Comparison of ENCODE assay signal across 9 cellular contexts in the genomic region with DNA sequence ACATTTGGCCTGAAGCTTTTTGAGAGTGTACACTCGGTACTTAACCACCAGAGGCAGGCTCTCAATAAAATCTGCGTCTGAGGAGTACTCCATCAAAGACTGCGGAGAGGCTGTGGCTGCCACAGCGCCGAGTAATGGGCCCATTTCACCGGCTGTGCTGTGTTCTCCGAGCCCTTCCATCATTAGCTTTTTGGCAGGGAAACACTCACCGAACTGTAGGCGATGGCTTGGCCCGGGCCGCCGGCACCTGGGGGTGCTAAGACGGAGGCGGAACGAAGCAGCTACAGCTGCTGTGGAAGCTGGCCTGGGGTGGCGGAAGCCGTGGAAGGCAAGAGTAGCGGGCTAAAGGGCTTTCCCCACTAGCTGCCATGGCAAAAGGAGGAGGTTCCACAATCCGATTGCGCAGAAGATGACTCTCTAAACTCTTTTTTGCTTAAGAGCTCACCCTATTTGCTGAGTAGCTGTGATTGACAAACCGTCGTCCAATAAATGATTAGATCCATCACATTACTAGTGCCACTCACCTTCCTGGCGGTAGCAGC. TPM values are rescaled to one million over a fixed set of nuclear protein-coding genes. Genes with fewer than 3 reads are reported as not detected.
DNase-seq lines count a peak whose midpoint lies in the region; ATAC-seq and TF ChIP-seq lines count a peak whose summit lies in the region.
"Had no signal": no experiment of that assay in that cellular context is flagged by ENCODE, and none has a peak within 500 bp of the region (broad histone marks: within the 10 kb centered on the region; RNA-seq: fewer than 3 reads in every experiment).

No MANE protein-coding gene starts in this region.

- H3K4me1 Mint-ChIP-seq in CD4-positive, alpha-beta memory T cell = no peaks in the 10 kb centered on the region
- H3K4me1 Mint-ChIP-seq in neural progenitor cell = no peaks in the 10 kb centered on the region

- H3K27ac ChIP-seq in CD4-positive, alpha-beta memory T cell (ENCODE audit: low read depth, low read length) = no peak overlapping the region
- H3K27ac ChIP-seq in neural progenitor cell (no peak overlapping the region), gastrocnemius medialis (no peak overlapping the region)

- H3K27ac Mint-ChIP-seq in CD4-positive, alpha-beta memory T cell = peak overlapping the region in 1 of 7 donors; percentile 78
- H3K27ac Mint-ChIP-seq in neural progenitor cell = no peak overlapping the region

- peak overlapping the region in 5 of 8 donors; percentile 5 to 79 (median 10) for H3K4me3 Mint-ChIP-seq in CD4-positive, alpha-beta memory T cell
- no peak overlapping the region for H3K4me3 Mint-ChIP-seq in neural progenitor cell

- DNase-seq in CD4-positive, alpha-beta memory T cell = peak in 2 of 5 donors; percentile 4 to 6
- DNase-seq in cerebellum (ENCODE audit: low spot score) (peak; percentile 14), neural progenitor cell (ENCODE audit: low spot score) (peak; percentile 3), gastrocnemius medialis (no peak), HPDE6-E6E7 (ENCODE audit: extremely low spot score) (no peak), KBM-7 (no peak)
- DNase-seq: left cardiac atrium had no signal

- no peak overlapping the region for H2AFZ ChIP-seq in neural progenitor cell (replicated peaks)

- peaks cover 2% of the 10 kb centered on the region in 2 donors for H3K27me3 Mint-ChIP-seq in CD4-positive, alpha-beta memory T cell
- peaks cover 10% of the 10 kb centered on the region for H3K27me3 Mint-ChIP-seq in neural progenitor cell (ENCODE audit: insufficient read depth, low read depth)

- POLR2A ChIA-PET in CD4-positive, alpha-beta memory T cell (lab: Charles Lee; ENCODE audit: partially characterized antibody) = interaction anchor here (1.0 kb wide), 1 partner anchor 87 kb away, joined by 3 read pairs; no protein-coding TSS in a partner anchor

- H3K9me3 ChIP-seq in CD4-positive, alpha-beta memory T cell (ENCODE audit: control insufficient read depth in 1 of 2, low read length in 2 of 2) = no peaks in the 10 kb centered on the region
- H3K9me3 ChIP-seq in neural progenitor cell (ENCODE audit: low read depth) (no peaks in the 10 kb centered on the region), gastrocnemius medialis (no peaks in the 10 kb centered on the region)

- H3K9ac ChIP-seq in neural progenitor cell = no peak overlapping the region

- no peak overlapping the region for H3K4me2 ChIP-seq in neural progenitor cell

- H3K4me1 ChIP-seq in CD4-positive, alpha-beta memory T cell (ENCODE audit: insufficient read depth, low read length) = no peaks in the 10 kb centered on the region
- H3K4me1 ChIP-seq in neural progenitor cell = no peaks in the 10 kb centered on the region
- no peaks in the 10 kb centered on the region for H3K4me1 ChIP-seq in gastrocnemius medialis

- peaks cover 0 to 6% (median 0%) of the 10 kb centered on the region in 8 donors for H3K9me3 Mint-ChIP-seq in CD4-positive, alpha-beta memory T cell
- H3K9me3 Mint-ChIP-seq in neural progenitor cell = peaks cover 2% of the 10 kb centered on the region

- no peaks in the 10 kb centered on the region for H4K20me1 ChIP-seq in neural progenitor cell (ENCODE audit: low read depth)

- intact Hi-C loops in CD4-positive, alpha-beta memory T cell (cut with micrococcal nuclease) = no loop called here
- intact Hi-C loops in gastrocnemius medialis (cut with DNase I; ENCODE audit: low total_unique reads) = no loop called here

- H3K36me3 Mint-ChIP-seq in CD4-positive, alpha-beta memory T cell = no peaks in the 10 kb centered on the region
- H3K36me3 Mint-ChIP-seq in neural progenitor cell = no peaks in the 10 kb centered on the region

- H3K4me3 ChIP-seq in CD4-positive, alpha-beta memory T cell (ENCODE audit: low read length in 2 of 2) = no peak overlapping the region
- H3K4me3 ChIP-seq in neural progenitor cell (no peak overlapping the region), gastrocnemius medialis (no peak overlapping the region)

- no peak for TF ChIP-seq POLR2A in gastrocnemius medialis (IDR thresholded peaks at IDR 0.05)

- ATAC-seq in HG03565 (IDR thresholded peaks at IDR 0.05; ENCODE audit: unreplicated experiment) (peak; percentile 60), gastrocnemius medialis (no peak), GM19023 (IDR thresholded peaks at IDR 0.05; ENCODE audit: unreplicated experiment) (no peak)

- CTCF ChIA-PET in CD4-positive, alpha-beta memory T cell (lab: Charles Lee; ENCODE audit: partially characterized antibody) = no interaction called here

- H3K79me2 ChIP-seq in neural progenitor cell (ENCODE audit: low read depth) = no peaks in the 10 kb centered on the region

- TF ChIP-seq CTCF in neural progenitor cell (IDR thresholded peaks at IDR 0.05) (no peak), gastrocnemius medialis (IDR thresholded peaks at IDR 0.05 in 4 of 5, conservative IDR thresholded peaks at IDR 0.05 in 1 of 5) (no peak)

- in situ Hi-C loops in gastrocnemius medialis (cut with MboI; ENCODE audit: low sequenced_read_pairs in 4 of 4) (no loop called here), KBM-7 (cut with MboI; ENCODE audit: low pct_unique_long_range_greater_than_20kb, low sequenced_read_pairs) (no loop called here)

- no peaks in the 10 kb centered on the region for H3F3A ChIP-seq in neural progenitor cell (ENCODE audit: low read depth)

- no peaks in the 10 kb centered on the region for H3K36me3 ChIP-seq in CD4-positive, alpha-beta memory T cell (ENCODE audit: insufficient read depth, low read length)
- no peaks in the 10 kb centered on the region for H3K36me3 ChIP-seq in neural progenitor cell
- no peaks in the 10 kb centered on the region for H3K36me3 ChIP-seq in gastrocnemius medialis

- H3K27me3 ChIP-seq in CD4-positive, alpha-beta memory T cell (ENCODE audit: insufficient read depth, low read length) = no peaks in the 10 kb centered on the region
- H3K27me3 ChIP-seq in neural progenitor cell (no peaks in the 10 kb centered on the region), gastrocnemius medialis (peaks cover 0 to 4% (median 0%) of the 10 kb centered on the region in 3 donors)

RNA-seq across cellular contexts. Expression of a gene that starts 48.5 kb away (rescaled TPM):
- total RNA-seq in CD4-positive, alpha-beta memory T cell = not detected
- not detected for polyA plus RNA-seq in CD4-positive, alpha-beta memory T cell
- 0.91 TPM for total RNA-seq in cerebellum
- 0.77 TPM in 1 of 2 replicates, not detected in the other for total RNA-seq in neural progenitor cell (ENCODE audit: low replicate concordance)
- not detected for total RNA-seq in gastrocnemius medialis
- total RNA-seq: left cardiac atrium had no signal

Comparison
In these comparisons a context has a peak if more than half of its experiments do, and no peak if none do; other contexts are left out.
1. DNase-seq: peak in cerebellum (single experiment) and neural progenitor cell (single experiment); none in gastrocnemius medialis (0 of 2), HPDE6-E6E7 (single experiment) and KBM-7 (single experiment).